Comparison of ENCODE assay signal across 1 cellular context in the genomic region with DNA sequence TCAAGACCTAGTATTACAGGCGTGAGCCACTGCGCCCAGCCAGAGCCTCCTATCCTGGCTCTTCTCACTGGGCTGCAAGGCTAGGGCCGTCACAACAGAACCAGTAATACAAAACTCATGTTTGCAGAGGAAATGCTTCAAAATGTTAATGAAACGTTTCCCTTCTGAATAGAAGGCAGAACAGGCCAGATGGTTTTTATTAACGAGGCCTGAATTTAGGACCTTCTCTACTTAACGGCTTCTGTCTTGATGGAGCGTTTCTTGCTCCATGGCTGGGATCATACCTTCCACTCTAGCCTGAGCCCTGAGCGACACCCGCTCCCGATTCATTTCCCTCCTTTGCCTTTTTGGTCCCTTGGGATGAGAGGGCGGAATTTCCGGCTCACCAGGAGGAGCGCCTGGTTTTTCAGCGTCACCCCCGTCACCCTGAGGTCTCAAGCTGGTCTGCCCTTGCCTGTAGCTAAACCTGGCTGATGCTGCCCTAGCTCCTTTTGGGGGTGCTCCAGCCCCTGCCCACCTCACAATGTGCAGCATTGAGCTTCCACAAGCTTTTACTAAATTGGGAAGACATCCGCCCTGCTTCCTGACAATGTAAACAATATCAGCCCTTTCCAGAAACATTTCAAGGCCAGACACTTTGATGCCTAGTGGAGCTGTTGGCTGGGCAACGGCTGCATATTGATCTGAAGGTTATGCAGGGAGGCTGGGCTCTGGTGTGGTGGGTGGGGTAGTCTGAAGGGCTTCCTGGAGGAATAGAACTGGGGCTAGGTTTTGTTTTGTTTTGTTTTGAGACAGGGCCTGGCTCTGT.
TF ChIP-seq lines count a peak whose summit lies in the region.

No MANE protein-coding gene starts in this region.

TF ChIP-seq in GM23338, 12 proteins besides CTCF, POLR2A, EP300 and RAD21 (continued from another document):
- TF ChIP-seq, protein P1, sequence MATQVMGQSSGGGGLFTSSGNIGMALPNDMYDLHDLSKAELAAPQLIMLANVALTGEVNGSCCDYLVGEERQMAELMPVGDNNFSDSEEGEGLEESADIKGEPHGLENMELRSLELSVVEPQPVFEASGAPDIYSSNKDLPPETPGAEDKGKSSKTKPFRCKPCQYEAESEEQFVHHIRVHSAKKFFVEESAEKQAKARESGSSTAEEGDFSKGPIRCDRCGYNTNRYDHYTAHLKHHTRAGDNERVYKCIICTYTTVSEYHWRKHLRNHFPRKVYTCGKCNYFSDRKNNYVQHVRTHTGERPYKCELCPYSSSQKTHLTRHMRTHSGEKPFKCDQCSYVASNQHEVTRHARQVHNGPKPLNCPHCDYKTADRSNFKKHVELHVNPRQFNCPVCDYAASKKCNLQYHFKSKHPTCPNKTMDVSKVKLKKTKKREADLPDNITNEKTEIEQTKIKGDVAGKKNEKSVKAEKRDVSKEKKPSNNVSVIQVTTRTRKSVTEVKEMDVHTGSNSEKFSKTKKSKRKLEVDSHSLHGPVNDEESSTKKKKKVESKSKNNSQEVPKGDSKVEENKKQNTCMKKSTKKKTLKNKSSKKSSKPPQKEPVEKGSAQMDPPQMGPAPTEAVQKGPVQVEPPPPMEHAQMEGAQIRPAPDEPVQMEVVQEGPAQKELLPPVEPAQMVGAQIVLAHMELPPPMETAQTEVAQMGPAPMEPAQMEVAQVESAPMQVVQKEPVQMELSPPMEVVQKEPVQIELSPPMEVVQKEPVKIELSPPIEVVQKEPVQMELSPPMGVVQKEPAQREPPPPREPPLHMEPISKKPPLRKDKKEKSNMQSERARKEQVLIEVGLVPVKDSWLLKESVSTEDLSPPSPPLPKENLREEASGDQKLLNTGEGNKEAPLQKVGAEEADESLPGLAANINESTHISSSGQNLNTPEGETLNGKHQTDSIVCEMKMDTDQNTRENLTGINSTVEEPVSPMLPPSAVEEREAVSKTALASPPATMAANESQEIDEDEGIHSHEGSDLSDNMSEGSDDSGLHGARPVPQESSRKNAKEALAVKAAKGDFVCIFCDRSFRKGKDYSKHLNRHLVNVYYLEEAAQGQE (IDR thresholded peaks at IDR 0.05; ENCODE audit: unreplicated experiment), result no peak
- no peak for TF ChIP-seq JUNB (IDR thresholded peaks at IDR 0.05; ENCODE audit: unreplicated experiment)
- TF ChIP-seq ZNF331 (CRISPR knock-in tag; IDR thresholded peaks at IDR 0.05; ENCODE audit: low read depth), result no peak
- TF ChIP-seq EZH2 (IDR thresholded peaks at IDR 0.05; ENCODE audit: low read depth, unreplicated experiment), result no peak
- TF ChIP-seq EZH2phosphoT487 (IDR thresholded peaks at IDR 0.05; ENCODE audit: unreplicated experiment), result no peak
- no peak for TF ChIP-seq STAT1 (IDR thresholded peaks at IDR 0.05; ENCODE audit: unreplicated experiment)
